In the genomic region with DNA sequence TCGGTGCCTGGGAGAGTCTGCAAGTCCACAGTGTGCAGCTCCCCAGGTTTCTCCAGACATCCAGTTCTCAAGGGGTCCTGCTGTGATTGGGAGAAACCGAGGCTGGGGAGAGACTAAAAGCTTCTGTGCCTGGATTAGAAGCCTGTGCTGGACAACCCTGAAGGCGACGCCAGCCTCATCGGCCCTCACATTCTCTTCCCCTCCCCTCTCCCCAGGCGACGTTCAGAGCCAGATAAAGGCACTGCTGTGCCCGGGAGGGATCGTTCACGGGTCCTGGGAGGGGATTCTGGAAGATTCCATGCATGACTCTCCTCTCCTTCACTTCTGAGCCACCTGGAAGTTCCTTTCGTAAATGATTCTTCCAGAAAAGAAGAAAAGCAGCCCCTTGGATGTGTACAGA, we compare ENCODE assay signal across 18 cellular contexts.
DNase-seq lines count a peak whose midpoint lies in the region; ATAC-seq and TF ChIP-seq lines count a peak whose summit lies in the region.
"Had no signal": no experiment of that assay in that cellular context is flagged by ENCODE, and none has a peak within 500 bp of the region (broad histone marks: within the 10 kb centered on the region; RNA-seq: fewer than 3 reads in every experiment).

No MANE protein-coding gene starts in this region.

- H3K4me1 ChIP-seq in left ventricle myocardium inferior, result peaks cover 30% of the 10 kb centered on the region
- no peaks in the 10 kb centered on the region for H3K4me1 ChIP-seq in MM.1S (ENCODE audit: low read length)
- H3K4me1 ChIP-seq: A549 had no signal

- H3K27me3 ChIP-seq in left ventricle myocardium inferior (ENCODE audit: low read depth) (peaks cover 25% of the 10 kb centered on the region), layer of hippocampus (ENCODE audit: control insufficient read depth, insufficient read depth, low read length) (no peaks in the 10 kb centered on the region), MM.1S (replicated peaks; ENCODE audit: insufficient read depth, low read length) (peaks cover 96% of the 10 kb centered on the region)

- H3K4me3 ChIP-seq in left ventricle myocardium inferior, result no peak overlapping the region
- no peak overlapping the region for H3K4me3 ChIP-seq in foreskin fibroblast (ENCODE audit: low read depth in 1 of 2, low read length in 2 of 2)
- no peak overlapping the region for H3K4me3 ChIP-seq in MM.1S (ENCODE audit: low read length)
- H3K4me3 ChIP-seq: A549, GM23338 had no signal

- no peak overlapping the region for H2AFZ ChIP-seq in MM.1S (ENCODE audit: low read length)
- H2AFZ ChIP-seq: GM23338 had no signal

- TF ChIP-seq CTCF in left ventricle myocardium inferior (IDR thresholded peaks at IDR 0.05; ENCODE audit: borderline replicate concordance), result no peak
- TF ChIP-seq CTCF in foreskin fibroblast (IDR thresholded peaks at IDR 0.05; ENCODE audit: low read depth, low read length), result no peak
- no peak for TF ChIP-seq CTCF in MM.1S (IDR thresholded peaks at IDR 0.05; ENCODE audit: low read length)

- no peak for ATAC-seq in left ventricle myocardium superior
- ATAC-seq: A549, GM23338 had no signal

- no peak overlapping the region for H3K4me2 ChIP-seq in MM.1S (ENCODE audit: low read depth, low read length)
- H3K4me2 ChIP-seq: A549, GM23338 had no signal

- no peak overlapping the region for H3K9ac ChIP-seq in MM.1S (ENCODE audit: low read length)

- no peaks in the 10 kb centered on the region for H3K79me2 ChIP-seq in MM.1S (ENCODE audit: low read length)

- H3F3A ChIP-seq in MM.1S (ENCODE audit: insufficient read depth, low read length), result no peaks in the 10 kb centered on the region

- H3K36me3 ChIP-seq in left ventricle myocardium inferior (no peaks in the 10 kb centered on the region), MM.1S (replicated peaks; ENCODE audit: insufficient read depth, low read length) (no peaks in the 10 kb centered on the region)

- intact Hi-C loops in left ventricle myocardium superior (cut with micrococcal nuclease) (no loop called here), left ventricle myocardium inferior (cut with micrococcal nuclease) (no loop called here)

- H3K9me2 ChIP-seq in MM.1S (replicated peaks; ENCODE audit: insufficient read depth, low read length), result no peaks in the 10 kb centered on the region

- no peaks in the 10 kb centered on the region for H4K20me1 ChIP-seq in MM.1S (ENCODE audit: insufficient read depth, low read length)

- H3K9me3 ChIP-seq in left ventricle myocardium inferior (replicated peaks), result no peaks in the 10 kb centered on the region
- H3K9me3 ChIP-seq in MM.1S (replicated peaks; ENCODE audit: insufficient read depth, low read length), result no peaks in the 10 kb centered on the region
- H3K9me3 ChIP-seq: A549 had no signal

- DNase-seq in left ventricle myocardium superior, result peak; percentile 17
- DNase-seq in left ventricle myocardium inferior, result no peak
- DNase-seq in substantia nigra (lab: John Stamatoyannopoulos, UW), result no peak
- no peak for DNase-seq in foreskin fibroblast
- DNase-seq in activated CD4-positive, CD25-positive, alpha-beta regulatory T cell treated with anti-CD3 and anti-CD28 coated beads, Interleukin-2, amount 50 U/mL, for 72 hours, result no peak
- DNase-seq in MM.1S, result no peak
- DNase-seq: AML-193; CD4-positive, alpha-beta memory T cell; DMS153; DMS79; GF-D8; HCEC 1CT had no signal

- H3K27ac ChIP-seq in left ventricle myocardium inferior (replicated peaks) (no peak overlapping the region), layer of hippocampus (ENCODE audit: low read depth, low read length) (peak overlapping the region; percentile 50), substantia nigra (ENCODE audit: low read depth, low read length, poor library complexity, severe bottlenecking) (peak overlapping the region; percentile 100), MM.1S (ENCODE audit: low read length) (no peak overlapping the region)
- H3K27ac ChIP-seq: 22Rv1, A549, C4-2B, HL-60 had no signal

Comparison
In these comparisons a context has a peak if more than half of its experiments do, and no peak if none do; other contexts are left out.
1. H3K27ac ChIP-seq: peak in layer of hippocampus (single experiment) and substantia nigra (single experiment); none in left ventricle myocardium inferior (single experiment) and MM.1S (single experiment).